ENCODE assay signal across 8 cellular contexts in the genomic region with DNA sequence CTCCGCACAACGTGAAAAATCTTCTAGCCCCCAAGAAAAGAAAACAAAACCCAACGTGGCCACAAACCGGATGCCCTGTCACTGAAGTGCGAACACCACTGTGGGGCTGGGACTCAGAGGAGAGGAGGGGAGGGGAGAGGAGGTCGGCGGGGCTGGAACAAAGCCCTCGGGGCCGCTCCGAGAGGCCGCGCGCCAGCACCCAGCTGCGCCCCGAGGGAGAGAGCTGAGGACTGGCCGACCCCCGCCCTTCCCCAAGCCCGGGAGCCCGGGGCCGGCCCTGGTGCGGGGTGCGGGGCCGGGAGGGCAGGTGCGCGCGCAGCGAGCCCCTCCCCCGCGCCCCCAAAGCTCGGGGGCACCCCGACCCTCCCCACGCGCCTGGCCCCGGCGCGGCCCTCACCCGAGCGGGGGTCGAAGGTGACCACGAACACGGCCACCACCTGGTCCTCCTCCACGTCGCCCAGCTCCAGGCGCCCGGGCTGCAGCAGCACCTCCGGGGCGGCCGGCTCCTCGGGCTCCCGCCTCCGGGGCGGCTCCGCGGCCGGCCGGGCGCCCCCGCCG. TPM values are rescaled to one million over a fixed set of nuclear protein-coding genes. Genes with fewer than 3 reads are reported as not detected.
DNase-seq lines count a peak whose midpoint lies in the region; ATAC-seq and TF ChIP-seq lines count a peak whose summit lies in the region.

No MANE protein-coding gene starts in this region.

- no peak for TF ChIP-seq CTCF in AG10803 (conservative IDR thresholded peaks at IDR 0.05; ENCODE audit: low read length)
- no peak for TF ChIP-seq CTCF in Panc1 (IDR thresholded peaks at IDR 0.05)
- TF ChIP-seq CTCF in parathyroid adenoma (IDR thresholded peaks at IDR 0.05): no peak
- no peak for TF ChIP-seq CTCF in type B pancreatic cell (conservative IDR thresholded peaks at IDR 0.05)

- H3K4me3 Mint-ChIP-seq in type B pancreatic cell: peak overlapping the region; percentile 87

- ATAC-seq in GM18868 (IDR thresholded peaks at IDR 0.05; ENCODE audit: unreplicated experiment) (peak; percentile 67), HG03095 (IDR thresholded peaks at IDR 0.05; ENCODE audit: unreplicated experiment) (peak; percentile 84), Panc1 (peak; percentile 75)

- H3K79me2 ChIP-seq in parathyroid adenoma: peaks cover 10% of the 10 kb centered on the region

- no peak overlapping the region for H3K9ac ChIP-seq in parathyroid adenoma

- no peaks in the 10 kb centered on the region for H3K36me3 Mint-ChIP-seq in type B pancreatic cell

- POLR2A ChIA-PET in Panc1 (lab: Charles Lee): no interaction called here

- BruUV-seq in Panc1 (replicated peaks; lab: Mats Ljungman, UMichigan): no TSS peak

- H3K4me1 ChIP-seq in Panc1 (ENCODE audit: control insufficient read depth, insufficient read depth, low read length) (peaks cover 3% of the 10 kb centered on the region; the same call in 1 of the 2 replicates), parathyroid adenoma (peaks cover 24% of the 10 kb centered on the region)

- no peaks in the 10 kb centered on the region for H3K9me3 ChIP-seq in Panc1 (ENCODE audit: control insufficient read depth, insufficient read depth, low read depth, low read length)
- H3K9me3 ChIP-seq in parathyroid adenoma (ENCODE audit: control insufficient read depth, low read length): no peaks in the 10 kb centered on the region

- peaks cover 25% of the 10 kb centered on the region for H3K27me3 Mint-ChIP-seq in type B pancreatic cell

- peak overlapping the region; percentile 65 for H3K4me2 ChIP-seq in parathyroid adenoma (ENCODE audit: low read length)

- intact Hi-C loops in Panc1 (cut with micrococcal nuclease; ENCODE audit: unreplicated experiment): no loop called here

- H3K27ac ChIP-seq in Panc1 (ENCODE audit: low read length): no peak overlapping the region
- H3K27ac ChIP-seq in parathyroid adenoma: peak overlapping the region; percentile 63

- peak overlapping the region; percentile 63 for H3K4me3 ChIP-seq in AG10803 (ENCODE audit: low read length)
- peak overlapping the region; percentile 57 to 59 for H3K4me3 ChIP-seq in Panc1 (ENCODE audit: low read depth in 2 of 2, low read length in 2 of 2)
- peak overlapping the region; percentile 50 for H3K4me3 ChIP-seq in parathyroid adenoma (ENCODE audit: low read depth, low read length)

- H3K36me3 ChIP-seq in Panc1 (ENCODE audit: control insufficient read depth, insufficient read depth, low read length) (no peaks in the 10 kb centered on the region), parathyroid adenoma (ENCODE audit: control insufficient read depth, insufficient read depth, low read length) (no peaks in the 10 kb centered on the region)

- no peak overlapping the region for H3K27ac Mint-ChIP-seq in type B pancreatic cell

- CTCF ChIA-PET in Panc1 (lab: Charles Lee): no interaction called here

- DNase-seq in AG10803 (ENCODE audit: low read depth) (no peak), Panc1 (ENCODE audit: low read depth, low spot score) (no peak), glomerular visceral epithelial cell (ENCODE audit: extremely low spot score) (peak; percentile 40), type B pancreatic cell (ENCODE audit: extremely low spot score, unreplicated experiment) (peak; percentile 73)
- peak; percentile 53 for DNase-seq in activated effector memory CD4-positive, alpha-beta T cell treated with Interleukin-2 at 50 U/mL for 16 hours

- in situ Hi-C loops in Panc1 (cut with HindIII; ENCODE audit: low pct_unique_long_range_greater_than_20kb, low sequenced_read_pairs): no loop called here

- H3K27me3 ChIP-seq in Panc1 (ENCODE audit: control insufficient read depth, insufficient read depth, low read length) (peaks cover 10% of the 10 kb centered on the region), parathyroid adenoma (ENCODE audit: control insufficient read depth, insufficient read depth, low read length) (no peaks in the 10 kb centered on the region)

- H2AFZ ChIP-seq in parathyroid adenoma: peak overlapping the region; percentile 77

- H3K4me1 Mint-ChIP-seq in type B pancreatic cell (ENCODE audit: unreplicated experiment): peaks cover 38% of the 10 kb centered on the region

- no peaks in the 10 kb centered on the region for H3K9me3 Mint-ChIP-seq in type B pancreatic cell

RNA-seq across cellular contexts. Expression of a gene that starts 0.4 kb away (rescaled TPM):
- total RNA-seq in Panc1 (2021; ENCODE audit: unreplicated experiment): 10.4 TPM
- 7.5 TPM for polyA plus RNA-seq in Panc1 (2012; ENCODE audit: insufficient read length)
- total RNA-seq in type B pancreatic cell (ENCODE audit: low replicate concordance): 17.3 and 19.8 TPM in 2 replicates

RNA-seq across cellular contexts. Expression of a gene that starts 6.6 kb away (rescaled TPM):
- total RNA-seq in Panc1 (2021; ENCODE audit: unreplicated experiment): not detected
- polyA plus RNA-seq in Panc1 (2012; ENCODE audit: insufficient read length): not detected
- not detected in 2 replicates for total RNA-seq in type B pancreatic cell (ENCODE audit: low replicate concordance)

RNA-seq across cellular contexts. Expression of a gene that starts 36.6 kb away (rescaled TPM):
- total RNA-seq in Panc1 (2021; ENCODE audit: unreplicated experiment) (174 TPM), type B pancreatic cell (ENCODE audit: low replicate concordance) (107 and 116 TPM in 2 replicates)
- 180 TPM for polyA plus RNA-seq in Panc1 (2012; ENCODE audit: insufficient read length)

Comparison
In these comparisons a context has a peak if more than half of its experiments do, and no peak if none do; other contexts are left out.
1. DNase-seq: peak in activated effector memory CD4-positive, alpha-beta T cell treated with Interleukin-2 at 50 U/mL for 16 hours (single experiment), glomerular visceral epithelial cell (single experiment) and type B pancreatic cell (single experiment); none in AG10803 (single experiment) and Panc1 (single experiment).
2. Peak in every context shown above with its lines, with median percentiles within 50 percentile points of each other: H3K4me3 ChIP-seq and ATAC-seq.